Comparison of ENCODE assay signal across 1 cellular context in genomic region chr2:74421248-74421870, GRCh38.
TF ChIP-seq lines count a peak whose summit lies in the region.

TSS of gene C2orf81 (minus strand) at chr2:74421619. CDS start at chr2:74421560, 59 bp downstream.
TSS of gene WDR54 (plus strand) at chr2:74421730. CDS start at chr2:74422154, 424 bp downstream.

TF ChIP-seq in HepG2, 621 proteins besides CTCF, POLR2A, EP300 and RAD21 (continued from another document and continues in another):
- TF ChIP-seq TFDP2 (CRISPR knock-in tag; IDR thresholded peaks at IDR 0.05) (peak; percentile 85), RFXAP (CRISPR knock-in tag; IDR thresholded peaks at IDR 0.05; ENCODE audit: borderline replicate concordance) (peak; percentile 73; the same call in 1 of the 2 replicates), HNRNPUL1 (IDR thresholded peaks at IDR 0.05; ENCODE audit: low read depth, low read length) (no peak), TGIF2 (CRISPR knock-in tag; IDR thresholded peaks at IDR 0.05) (0 out of 2 replicates have a peak, but pooled peaks have one; percentile 38), HNF4A (CRISPR knock-in tag; IDR thresholded peaks at IDR 0.05) (no peak), ZNF562 (CRISPR knock-in tag; IDR thresholded peaks at IDR 0.05; ENCODE audit: borderline replicate concordance) (0 out of 2 replicates have a peak, but pooled peaks have one; percentile 28), NFAT5 (CRISPR knock-in tag; IDR thresholded peaks at IDR 0.05) (0 out of 2 replicates have a peak, but pooled peaks have one; percentile 54), ZNF724P (CRISPR knock-in tag; IDR thresholded peaks at IDR 0.05; ENCODE audit: borderline replicate concordance) (no peak; the same call in 1 of the 2 replicates), POGZ (CRISPR knock-in tag; IDR thresholded peaks at IDR 0.05) (peak; percentile 66), FOXO1 (CRISPR knock-in tag; IDR thresholded peaks at IDR 0.05) (peak; percentile 31; the same call in 1 of the 2 replicates), ZSCAN21 (CRISPR knock-in tag; IDR thresholded peaks at IDR 0.05; ENCODE audit: borderline replicate concordance) (peak; percentile 90), RBFOX2 (IDR thresholded peaks at IDR 0.05; ENCODE audit: low read depth, low read length) (peak; percentile 67; the same call in 1 of the 2 replicates), ZNF589 (CRISPR knock-in tag; conservative IDR thresholded peaks at IDR 0.05) (no peak), SP4 (CRISPR knock-in tag; IDR thresholded peaks at IDR 0.05) (peak; percentile 63; the same call in 1 of the 2 replicates), YEATS2 (CRISPR knock-in tag; IDR thresholded peaks at IDR 0.05; ENCODE audit: borderline replicate concordance) (0 out of 2 replicates have a peak, but pooled peaks have one; percentile 16), EEA1 (CRISPR knock-in tag; IDR thresholded peaks at IDR 0.05; ENCODE audit: borderline replicate concordance) (peak; percentile 47; the same call in 1 of the 2 replicates), ZNF83 (CRISPR knock-in tag; IDR thresholded peaks at IDR 0.05; ENCODE audit: borderline replicate concordance) (0 out of 2 replicates have a peak, but pooled peaks have one; percentile 83), ZNF382 (CRISPR knock-in tag; IDR thresholded peaks at IDR 0.05; ENCODE audit: borderline replicate concordance) (no peak), NONO (IDR thresholded peaks at IDR 0.05) (no peak), NONO (CRISPR knock-in tag; conservative IDR thresholded peaks at IDR 0.05) (peak; percentile 59), KLF15 (CRISPR knock-in tag; IDR thresholded peaks at IDR 0.05; ENCODE audit: borderline replicate concordance) (peak; percentile 44; the same call in 1 of the 2 replicates), NR2F6 (IDR thresholded peaks at IDR 0.05) (no peak), NR2F6 (CRISPR knock-in tag; IDR thresholded peaks at IDR 0.05) (peak; percentile 9; the same call in 1 of the 2 replicates), NAIF1 (CRISPR knock-in tag; IDR thresholded peaks at IDR 0.05; ENCODE audit: borderline replicate concordance) (peak; percentile 96), SRY (CRISPR knock-in tag; IDR thresholded peaks at IDR 0.05) (no peak), ZNF572 (CRISPR knock-in tag; IDR thresholded peaks at IDR 0.05) (0 out of 2 replicates have a peak, but pooled peaks have one; percentile 39), MXD4 (CRISPR knock-in tag; IDR thresholded peaks at IDR 0.05) (0 out of 2 replicates have a peak, but pooled peaks have one; percentile 51), ZNF788 (CRISPR knock-in tag; IDR thresholded peaks at IDR 0.05; ENCODE audit: borderline replicate concordance) (peak; percentile 77; the same call in 1 of the 2 replicates), SMARCE1 (IDR thresholded peaks at IDR 0.05; ENCODE audit: borderline replicate concordance) (no peak), SP140L (CRISPR knock-in tag; IDR thresholded peaks at IDR 0.05; ENCODE audit: borderline replicate concordance) (no peak), ZNF549 (CRISPR knock-in tag; IDR thresholded peaks at IDR 0.05) (no peak), ZNF543 (CRISPR knock-in tag; IDR thresholded peaks at IDR 0.05) (peak; percentile 79; the same call in 1 of the 2 replicates), CHD2 (IDR thresholded peaks at IDR 0.05; ENCODE audit: low read depth, low read length) (0 out of 2 replicates have a peak, but pooled peaks have one; percentile 25), AHDC1 (CRISPR knock-in tag; IDR thresholded peaks at IDR 0.05; ENCODE audit: borderline replicate concordance) (0 out of 2 replicates have a peak, but pooled peaks have one; percentile 41), ZNF160 (CRISPR knock-in tag; IDR thresholded peaks at IDR 0.05) (peak; percentile 38; the same call in 1 of the 2 replicates), ZNF609 (CRISPR knock-in tag; IDR thresholded peaks at IDR 0.05; ENCODE audit: borderline replicate concordance) (peak; percentile 40; the same call in 1 of the 2 replicates), FOXC1 (CRISPR knock-in tag; IDR thresholded peaks at IDR 0.05; ENCODE audit: borderline replicate concordance) (peak; percentile 81; the same call in 1 of the 2 replicates), TOE1 (CRISPR knock-in tag; IDR thresholded peaks at IDR 0.05) (no peak), SP5 (CRISPR knock-in tag; IDR thresholded peaks at IDR 0.05; ENCODE audit: borderline replicate concordance, low read depth) (peak; percentile 80; the same call in 1 of the 2 replicates), BATF2 (CRISPR knock-in tag; IDR thresholded peaks at IDR 0.05) (peak; percentile 49; the same call in 1 of the 2 replicates), HCFC1 (IDR thresholded peaks at IDR 0.05; ENCODE audit: low read depth, low read length) (peak; percentile 6; the same call in 1 of the 2 replicates), ZNF44 (CRISPR knock-in tag; IDR thresholded peaks at IDR 0.05) (peak; percentile 79; the same call in 1 of the 2 replicates), ZNF670 (CRISPR knock-in tag; IDR thresholded peaks at IDR 0.05; ENCODE audit: borderline replicate concordance) (peak; percentile 82; the same call in 1 of the 2 replicates), SIX4 (CRISPR knock-in tag; IDR thresholded peaks at IDR 0.05) (0 out of 2 replicates have a peak, but pooled peaks have one; percentile 17), NKX3-1 (CRISPR knock-in tag; IDR thresholded peaks at IDR 0.05) (0 out of 2 replicates have a peak, but pooled peaks have one; percentile 30), ZNF766 (CRISPR knock-in tag; IDR thresholded peaks at IDR 0.05; ENCODE audit: borderline replicate concordance) (0 out of 2 replicates have a peak, but pooled peaks have one; percentile 38), ZNF264 (CRISPR knock-in tag; IDR thresholded peaks at IDR 0.05) (no peak), HOXD1 (CRISPR knock-in tag; IDR thresholded peaks at IDR 0.05) (peak; percentile 69; the same call in 1 of the 2 replicates), JDP2 (CRISPR knock-in tag; IDR thresholded peaks at IDR 0.05; ENCODE audit: borderline replicate concordance) (no peak; the same call in 1 of the 2 replicates), ZNF605 (CRISPR knock-in tag; IDR thresholded peaks at IDR 0.05) (peak; percentile 71), LCORL (IDR thresholded peaks at IDR 0.05) (no peak), LCORL (CRISPR knock-in tag; IDR thresholded peaks at IDR 0.05) (no peak; the same call in 1 of the 2 replicates)
